In the genomic region with DNA sequence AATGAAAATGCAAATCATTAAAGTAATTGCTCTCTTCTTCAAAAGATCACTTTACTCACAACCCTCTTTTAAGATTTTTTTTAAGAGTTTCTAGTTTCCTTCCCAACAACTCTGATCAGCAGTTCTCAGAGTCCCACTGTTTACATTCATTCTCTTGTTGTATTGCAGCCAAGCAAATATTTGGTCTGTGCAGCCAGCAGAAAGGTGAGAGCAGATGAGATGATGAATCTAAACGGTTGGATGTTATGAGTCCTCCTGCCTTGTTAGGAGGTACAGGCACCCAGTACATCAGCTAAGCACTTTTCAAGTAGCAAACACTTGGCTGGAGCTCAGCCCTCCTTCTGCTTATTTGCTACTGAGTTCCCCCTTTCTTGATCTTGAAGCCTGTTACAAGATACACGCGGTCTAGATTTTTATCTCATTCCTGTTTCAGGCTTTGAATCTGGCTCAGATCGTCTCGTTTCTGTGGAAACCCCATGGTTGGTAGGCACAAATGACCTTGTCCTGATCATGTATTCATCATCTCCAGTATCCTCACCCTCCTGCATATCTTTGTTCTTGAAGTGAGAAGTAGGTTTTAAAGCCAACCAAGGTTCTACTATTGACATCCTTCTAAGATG, we compare ENCODE assay signal across 20 cellular contexts.
DNase-seq lines count a peak whose midpoint lies in the region; ATAC-seq, FAIRE-seq and TF ChIP-seq lines count a peak whose summit lies in the region.
"Had no signal": no experiment of that assay in that cellular context is flagged by ENCODE, and none has a peak within 500 bp of the region (broad histone marks: within the 10 kb centered on the region; RNA-seq: fewer than 3 reads in every experiment).

No MANE protein-coding gene starts in this region.

- H3K36me3 Mint-ChIP-seq in CD4-positive, CD25-positive, alpha-beta regulatory T cell = no peaks in the 10 kb centered on the region
- H3K36me3 Mint-ChIP-seq in HFFc6 (ENCODE audit: low read depth) = no peaks in the 10 kb centered on the region
- H3K36me3 Mint-ChIP-seq: activated CD8-positive, alpha-beta memory T cell treated with anti-CD3 and anti-CD28 coated beads, Interleukin-2, amount 10 ng/mL, durations not matched to agents 7 days and 5 days had no signal

- peak overlapping the region in 1 of 4 donors; percentile 15 for H3K4me3 Mint-ChIP-seq in CD4-positive, CD25-positive, alpha-beta regulatory T cell
- H3K4me3 Mint-ChIP-seq in HFFc6 = no peak overlapping the region
- H3K4me3 Mint-ChIP-seq: activated CD8-positive, alpha-beta memory T cell treated with anti-CD3 and anti-CD28 coated beads, Interleukin-2, amount 10 ng/mL, durations not matched to agents 7 days and 5 days had no signal

- no peak for TF ChIP-seq POLR2A in GM12892 (IDR thresholded peaks at IDR 0.05; ENCODE audit: low read depth, low read length)

- peaks cover 4% of the 10 kb centered on the region for H3K27me3 Mint-ChIP-seq in CD4-positive, CD25-positive, alpha-beta regulatory T cell
- H3K27me3 Mint-ChIP-seq in HFFc6 (ENCODE audit: insufficient read depth) = no peaks in the 10 kb centered on the region

- peaks cover 2% of the 10 kb centered on the region for H3K27me3 ChIP-seq in CD4-positive, CD25-positive, alpha-beta regulatory T cell (ENCODE audit: control insufficient read depth, insufficient read depth, low read length)
- H3K27me3 ChIP-seq in aorta (ENCODE audit: control insufficient read depth in 1 of 2, insufficient read depth in 2 of 2, low read length in 1 of 2) = no peaks in the 10 kb centered on the region
- H3K27me3 ChIP-seq: testis had no signal

- WGBS in aorta, 2 donors = 63 to 74% methylated on average over 5 of the region's 5 CpGs

- H3K4me1 ChIP-seq in CD4-positive, CD25-positive, alpha-beta regulatory T cell (ENCODE audit: control insufficient read depth, insufficient read depth, low read length, poor library complexity, severe bottlenecking) = no peaks in the 10 kb centered on the region
- no peaks in the 10 kb centered on the region for H3K4me1 ChIP-seq in aorta (ENCODE audit: control insufficient read depth in 1 of 2, insufficient read depth in 2 of 2, low read length in 2 of 2)
- H3K4me1 ChIP-seq: testis had no signal

- FAIRE-seq in GM12892 (lab: Jason Lieb, UNC) = peak; percentile 27
- FAIRE-seq: astrocyte, D721Med had no signal

- no peak for DNase-seq in CD4-positive, CD25-positive, alpha-beta regulatory T cell
- DNase-seq in GM12892 (ENCODE audit: insufficient read length) = no peak
- peak; percentile 61 for DNase-seq in NCI-H748 (lab: John Stamatoyannopoulos, UW; ENCODE audit: unreplicated experiment)
- DNase-seq in left colon = no peak
- DNase-seq in T-helper 9 cell = no peak
- DNase-seq in D341Med (ENCODE audit: low spot score) = no peak
- DNase-seq in HFFc6 = no peak
- DNase-seq in aorta = no peak
- DNase-seq: activated CD4-positive, CD25-positive, alpha-beta regulatory T cell; activated CD8-positive, alpha-beta memory T cell treated with anti-CD3 and anti-CD28 coated beads, Interleukin-2, amount 10 ng/mL, durations not matched to agents 7 days and 5 days; activated effector memory CD4-positive, alpha-beta T cell treated with Interleukin-2 at 50 U/mL for 16 hours; hypothalamus; KG1; NCI-H1105 treated with DMSO at 0.1 percent for 48 hours; NCI-H524 treated with DMSO at 0.1 percent for 48 hours; stimulated activated CD4-positive, alpha-beta T cell treated with anti-CD3 and anti-CD28 coated beads, Interleukin-4, amount 100 ng/mL, for 1 hour; stimulated activated CD8-positive, alpha-beta memory T cell treated with anti-CD3 and anti-CD28 coated beads, Interleukin-4, amount 100 ng/mL, for 48 hours; testis had no signal

- peaks cover 0 to 11% (median 8%) of the 10 kb centered on the region in 4 donors for H3K4me1 Mint-ChIP-seq in CD4-positive, CD25-positive, alpha-beta regulatory T cell
- peaks cover 5% of the 10 kb centered on the region for H3K4me1 Mint-ChIP-seq in HFFc6 (ENCODE audit: low read depth)

- H3K36me3 ChIP-seq in CD4-positive, CD25-positive, alpha-beta regulatory T cell (ENCODE audit: control insufficient read depth, insufficient read depth, low read length) = no peaks in the 10 kb centered on the region
- H3K36me3 ChIP-seq in aorta (ENCODE audit: control insufficient read depth in 1 of 2, insufficient read depth in 2 of 2, low read length in 1 of 2) = no peaks in the 10 kb centered on the region

- peak overlapping the region in 2 of 3 donors; percentile 17 to 49 for H3K27ac Mint-ChIP-seq in CD4-positive, CD25-positive, alpha-beta regulatory T cell
- H3K27ac Mint-ChIP-seq in HFFc6 = no peak overlapping the region
- H3K27ac Mint-ChIP-seq: activated CD8-positive, alpha-beta memory T cell treated with anti-CD3 and anti-CD28 coated beads, Interleukin-2, amount 10 ng/mL, durations not matched to agents 7 days and 5 days had no signal

- TF ChIP-seq CTCF in HFFc6 (IDR thresholded peaks at IDR 0.05) = no peak

- ATAC-seq in CD4-positive, CD25-positive, alpha-beta regulatory T cell (ENCODE audit: low read depth in 2 of 2) = no peak
- ATAC-seq in left colon = peak; percentile 38
- no peak for ATAC-seq in aorta (ENCODE audit: low FRiP score)
- ATAC-seq: activated CD8-positive, alpha-beta memory T cell treated with anti-CD3 and anti-CD28 coated beads, Interleukin-2, amount 10 ng/mL, durations not matched to agents 7 days and 5 days had no signal

- no peak overlapping the region for H3K4me3 ChIP-seq in CD4-positive, CD25-positive, alpha-beta regulatory T cell (ENCODE audit: low read depth, low read length)
- H3K4me3 ChIP-seq in aorta (ENCODE audit: low read length in 2 of 2) = no peak overlapping the region
- H3K4me3 ChIP-seq: testis had no signal

- H3K9me3 ChIP-seq in CD4-positive, CD25-positive, alpha-beta regulatory T cell (ENCODE audit: control insufficient read depth in 2 of 2, low read length in 2 of 2) = no peaks in the 10 kb centered on the region
- H3K9me3 ChIP-seq in aorta (ENCODE audit: control insufficient read depth, low read length) = no peaks in the 10 kb centered on the region
- H3K9me3 ChIP-seq: testis had no signal

- H3K9me3 Mint-ChIP-seq in CD4-positive, CD25-positive, alpha-beta regulatory T cell = peaks cover 0 to 4% (median 0%) of the 10 kb centered on the region in 7 donors
- H3K9me3 Mint-ChIP-seq in HFFc6 = no peaks in the 10 kb centered on the region

- H3K27ac ChIP-seq in CD4-positive, CD25-positive, alpha-beta regulatory T cell (ENCODE audit: insufficient read depth, low read length, poor library complexity, severe bottlenecking) = no peak overlapping the region
- no peak overlapping the region for H3K27ac ChIP-seq in aorta (ENCODE audit: low read depth in 1 of 2, low read length in 2 of 2)
- H3K27ac ChIP-seq: testis had no signal

- intact Hi-C loops in left colon (cut with DNase I, micrococcal nuclease) = no loop called here
- intact Hi-C loops in aorta (cut with DNase I) = loop anchor here in 1 of 2 donors (10.0 kb wide), 1 partner anchor 166 kb away; no protein-coding TSS in a partner anchor
